Comparison of ENCODE assay signal across 1 cellular context in genomic region chr11:75894036-75894585, GRCh38.
TF ChIP-seq lines count a peak whose summit lies in the region.

No MANE protein-coding gene starts in this region.

TF ChIP-seq in GM12878, 131 proteins besides CTCF, POLR2A, EP300 and RAD21 (continued from another document):
- TF ChIP-seq E2F8 (IDR thresholded peaks at IDR 0.05; ENCODE audit: low read depth, partially characterized antibody), result no peak
